17 cellular contexts compared by ENCODE assay signal in the genomic region with DNA sequence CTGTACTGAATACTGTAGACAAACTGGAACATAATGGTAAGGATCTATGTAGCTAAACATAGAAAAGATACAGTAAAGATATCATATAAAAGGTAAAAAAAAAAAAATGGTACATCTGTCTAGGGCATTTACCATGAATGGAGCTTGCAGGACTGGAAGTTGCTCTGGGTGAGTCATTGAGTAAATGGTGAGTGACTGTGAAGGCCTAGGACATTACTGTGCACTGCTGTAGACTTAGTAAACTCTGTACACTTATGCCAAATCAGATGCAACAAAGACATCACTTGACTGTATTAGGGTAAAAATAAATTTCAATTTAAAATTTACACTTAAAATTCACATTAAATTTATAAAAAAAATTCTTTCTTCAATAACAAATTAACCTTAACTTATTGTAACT.
DNase-seq lines count a peak whose midpoint lies in the region; ATAC-seq, FAIRE-seq and TF ChIP-seq lines count a peak whose summit lies in the region.
"Had no signal": no experiment of that assay in that cellular context is flagged by ENCODE, and none has a peak within 500 bp of the region (broad histone marks: within the 10 kb centered on the region; RNA-seq: fewer than 3 reads in every experiment).

No MANE protein-coding gene starts in this region.

- H3K36me3 ChIP-seq in HepG2 (replicated peaks in 1 of 2; ENCODE audit: control insufficient read depth in 1 of 2, insufficient read depth in 2 of 2, low read length in 2 of 2) (no peaks in the 10 kb centered on the region), right lobe of liver (no peaks in the 10 kb centered on the region), small intestine (ENCODE audit: control insufficient read depth in 2 of 2, insufficient read depth in 2 of 2, low read length in 2 of 2) (no peaks in the 10 kb centered on the region)

- no peak overlapping the region for H2AFZ ChIP-seq in HepG2 (ENCODE audit: low read length)

- BruUV-seq in HepG2 (replicated peaks; lab: Mats Ljungman, UMichigan) = no TSS peak

- FAIRE-seq in HepG2 (lab: Jason Lieb, UNC) (no peak), small intestine (lab: Jason Lieb, UNC) (peak; percentile 5)
- FAIRE-seq: K562 had no signal

- H3K4me1 ChIP-seq in HepG2 (ENCODE audit: insufficient read depth, low read length) (no peaks in the 10 kb centered on the region), right lobe of liver (no peaks in the 10 kb centered on the region), small intestine (ENCODE audit: control insufficient read depth in 2 of 2, insufficient read depth in 1 of 2, low read depth in 1 of 2, low read length in 1 of 2) (no peaks in the 10 kb centered on the region)

- H4K20me1 ChIP-seq in HepG2 (ENCODE audit: insufficient read depth, low read length) = no peaks in the 10 kb centered on the region

- H3K27ac ChIP-seq in HepG2 (ENCODE audit: extremely low read length, insufficient read depth, low read length) (no peak overlapping the region), right lobe of liver (no peak overlapping the region), small intestine (ENCODE audit: low read depth in 1 of 2, low read length in 1 of 2) (no peak overlapping the region)

- intact Hi-C loops in HepG2 (cut with micrococcal nuclease; ENCODE audit: unreplicated experiment) (no loop called here), right lobe of liver (cut with DNase I) (no loop called here)

- CTCF ChIA-PET in HepG2 (lab: Yijun Ruan, JAX; ENCODE audit: low intra/inter-chr PET ratio, low total read pairs) = no interaction called here

- TF ChIP-seq RAD21 in HepG2 (CRISPR knock-in tag; IDR thresholded peaks at IDR 0.05) = no peak

- H3K79me2 ChIP-seq in HepG2 (ENCODE audit: insufficient read depth, low read length) = no peaks in the 10 kb centered on the region

- in situ Hi-C loops in HepG2 (cut with HindIII; ENCODE audit: extremely low pct_ligation_motif_present, low pct_unique_long_range_greater_than_20kb) = no loop called here
- in situ Hi-C loops in astrocyte of the spinal cord (cut with HindIII; ENCODE audit: low sequenced_read_pairs) = no loop called here

- DNase-seq in HepG2 (ENCODE audit: low spot score) = peak; percentile 4
- no peak for DNase-seq in right lobe of liver
- peak; percentile 47 for DNase-seq in astrocyte of the spinal cord (ENCODE audit: low read depth, low spot score)
- peak; percentile 14 for DNase-seq in fibroblast of mammary gland (ENCODE audit: low read depth)
- DNase-seq in small intestine = no peak
- DNase-seq in NCI-H748 treated with DMSO at 0.1 percent for 48 hours (lab: John Stamatoyannopoulos, UW) = no peak
- no peak for DNase-seq in activated CD4-positive, alpha-beta T cell treated with anti-CD3 and anti-CD28 coated beads for 48 hours
- no peak for DNase-seq in islet precursor cell
- DNase-seq: DMS79, H7, NCI-H1092, NCI-H1436, NCI-H187 treated with DMSO at 0.1 percent for 48 hours, NCI-H2107, NCI-H446 treated with DMSO at 0.1 percent for 48 hours had no signal

- TF ChIP-seq POLR2A in HepG2 (IDR thresholded peaks at IDR 0.05; ENCODE audit: insufficient read depth in 1 of 2, low read depth in 2 of 2, low read length in 2 of 2) (no peak), right lobe of liver (IDR thresholded peaks at IDR 0.05) (no peak)

- no peaks in the 10 kb centered on the region for H3K9me3 ChIP-seq in HepG2 (ENCODE audit: low read length)
- no peaks in the 10 kb centered on the region for H3K9me3 ChIP-seq in right lobe of liver
- H3K9me3 ChIP-seq in small intestine (ENCODE audit: control insufficient read depth, low read depth) = no peaks in the 10 kb centered on the region

- no peak overlapping the region for H3K9ac ChIP-seq in HepG2 (ENCODE audit: insufficient read depth, low read depth, low read length)

- peaks cover 0 to 4% of the 10 kb centered on the region in 2 experiments; a peak in 2 of 5 replicates for H3K27me3 ChIP-seq in HepG2 (ENCODE audit: control insufficient read depth in 1 of 2, insufficient read depth in 2 of 2, low read length in 2 of 2)
- no peaks in the 10 kb centered on the region for H3K27me3 ChIP-seq in right lobe of liver
- peaks cover 0 to 2% of the 10 kb centered on the region in 2 donors for H3K27me3 ChIP-seq in small intestine (ENCODE audit: control insufficient read depth in 2 of 2, insufficient read depth in 2 of 2, low read length in 2 of 2)

- POLR2A ChIA-PET in HepG2 (lab: Yijun Ruan, JAX) = no interaction called here

- no peak overlapping the region for H3K4me3 ChIP-seq in HepG2 (replicated peaks in 1 of 3; ENCODE audit: insufficient read depth in 1 of 3, low read depth in 2 of 3, low read length in 3 of 3)
- H3K4me3 ChIP-seq in right lobe of liver = no peak overlapping the region
- no peak overlapping the region for H3K4me3 ChIP-seq in astrocyte of the spinal cord (ENCODE audit: low read depth, low read length)
- H3K4me3 ChIP-seq in fibroblast of mammary gland (ENCODE audit: control insufficient read depth, low read depth, low read length) = no peak overlapping the region
- H3K4me3 ChIP-seq in small intestine (ENCODE audit: low read depth in 1 of 2, low read length in 2 of 2) = no peak overlapping the region
- H3K4me3 ChIP-seq: K562 had no signal

- TF ChIP-seq CTCF in HepG2 (CRISPR knock-in tag; IDR thresholded peaks at IDR 0.05) (no peak), right lobe of liver (IDR thresholded peaks at IDR 0.05) (no peak), astrocyte of the spinal cord (IDR thresholded peaks at IDR 0.05; ENCODE audit: low read depth, low read length) (no peak), fibroblast of mammary gland (conservative IDR thresholded peaks at IDR 0.05; ENCODE audit: control insufficient read depth, insufficient read depth, low read depth, low read length) (no peak)

- no peak for ATAC-seq in HepG2
- no peak for ATAC-seq in right lobe of liver
- ATAC-seq: K562, Right ventricle myocardium inferior had no signal

- no peak overlapping the region for H3K4me2 ChIP-seq in HepG2 (ENCODE audit: low read depth, low read length)

- TF ChIP-seq EP300 in HepG2 (IDR thresholded peaks at IDR 0.05; ENCODE audit: low read depth in 2 of 2, low read length in 2 of 2) (no peak), HepG2 (CRISPR knock-in tag; IDR thresholded peaks at IDR 0.05; ENCODE audit: borderline replicate concordance) (no peak)

TF ChIP-seq in HepG2, 621 proteins besides CTCF, POLR2A, EP300 and RAD21:
- peak; percentile 51; the same call in 1 of the 2 replicates for TF ChIP-seq FOSL2 (CRISPR knock-in tag; IDR thresholded peaks at IDR 0.05)
- TF ChIP-seq MTA3 (CRISPR knock-in tag; IDR thresholded peaks at IDR 0.05) = no peak
- TF ChIP-seq HBP1 (CRISPR knock-in tag; IDR thresholded peaks at IDR 0.05; ENCODE audit: low read depth) = no peak
TF ChIP-seq in HepG2: peak in this region for 1.

Comparison
In these comparisons a context has a peak if more than half of its experiments do, and no peak if none do; other contexts are left out.
1. DNase-seq: peak in HepG2 (single experiment), astrocyte of the spinal cord (single experiment) and fibroblast of mammary gland (single experiment); none in right lobe of liver (0 of 3), small intestine (single experiment), NCI-H748 treated with DMSO at 0.1 percent for 48 hours (single experiment), activated CD4-positive, alpha-beta T cell treated with anti-CD3 and anti-CD28 coated beads for 48 hours (single experiment) and islet precursor cell (single experiment).